In genomic region chr12:108282160-108282559, GRCh38 we compare ENCODE assay signal across 19 cellular contexts.
"Had no signal": no experiment of that assay in that cellular context is flagged by ENCODE, and none has a peak within 500 bp of the region (broad histone marks: within the 10 kb centered on the region; RNA-seq: fewer than 3 reads in every experiment).

No MANE protein-coding gene starts in this region.

- H3K9me3 ChIP-seq: esophagus muscularis mucosa, left ventricle myocardium inferior, lower lobe of right lung, sigmoid colon, suprapubic skin, thyroid gland, vagina had no signal

- FAIRE-seq: kidney had no signal

- H3K36me3 ChIP-seq: esophagus muscularis mucosa, left ventricle myocardium inferior, lower lobe of right lung, sigmoid colon, suprapubic skin, thyroid gland, vagina had no signal

- ATAC-seq: lower lobe of right lung had no signal

- H3K27ac Mint-ChIP-seq: memory B cell, mesothelial cell of epicardium, nephron, type B pancreatic cell had no signal

- H3K4me1 ChIP-seq: sigmoid colon, suprapubic skin, thyroid gland, vagina had no signal

- H3K27ac ChIP-seq: epithelial cell of prostate, esophagus muscularis mucosa, left ventricle myocardium inferior, lower lobe of right lung, sigmoid colon, skin epidermis, suprapubic skin, thyroid gland, vagina had no signal

- H3K9me3 Mint-ChIP-seq: mesothelial cell of epicardium, nephron, type B pancreatic cell had no signal

- H3K4me3 ChIP-seq: esophagus muscularis mucosa, left ventricle myocardium inferior, lower lobe of right lung, sigmoid colon, skin epidermis, suprapubic skin, thyroid gland, vagina had no signal

- H3K4me3 Mint-ChIP-seq: memory B cell, mesothelial cell of epicardium, nephron, type B pancreatic cell had no signal

- H3K4me1 Mint-ChIP-seq: mesothelial cell of epicardium, nephron had no signal

- H3K36me3 Mint-ChIP-seq: mesothelial cell of epicardium, type B pancreatic cell had no signal

- DNase-seq: effector memory CD4-positive, alpha-beta T cell; foreskin fibroblast; kidney; left cardiac atrium; left ventricle myocardium inferior; lower lobe of right lung; sigmoid colon; stimulated activated CD4-positive, alpha-beta T cell treated with anti-CD3 and anti-CD28 coated beads, Interleukin-12 subunit alpha, Interleukin-12 subunit beta, amount 100 ng/mL, for 4 hours; stimulated activated naive CD4-positive, alpha-beta T cell treated with Interleukin-2 at 50 U/mL for 16 hours; thyroid gland had no signal

- H3K27me3 ChIP-seq: sigmoid colon, thyroid gland, vagina had no signal
